16 cellular contexts compared by ENCODE assay signal in the genomic region with DNA sequence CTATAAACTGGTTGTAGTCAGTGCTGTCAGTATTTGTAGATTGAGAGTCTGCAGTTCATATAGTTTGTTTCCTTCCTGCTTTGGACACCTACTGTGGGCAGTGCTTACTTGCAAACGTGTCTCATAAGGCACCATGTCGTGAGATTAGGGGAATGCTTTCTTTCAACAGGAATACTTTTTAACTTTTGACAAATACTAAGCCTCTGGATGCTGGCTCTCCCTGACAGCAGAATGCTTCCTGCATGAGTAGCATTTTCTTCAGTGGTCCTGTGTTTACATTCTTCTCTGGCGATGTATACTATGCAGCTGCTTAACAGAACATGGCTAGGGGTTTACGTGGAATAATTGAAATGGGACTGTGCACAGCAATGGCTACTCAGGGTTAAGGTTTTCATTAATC.
"Had no signal": no experiment of that assay in that cellular context is flagged by ENCODE, and none has a peak within 500 bp of the region (broad histone marks: within the 10 kb centered on the region; RNA-seq: fewer than 3 reads in every experiment).

No MANE protein-coding gene starts in this region.

- H3K27me3 ChIP-seq: ascending aorta, cardiac muscle cell, right lobe of liver, tibial artery, vagina had no signal

- H3K27me3 Mint-ChIP-seq: activated naive CD8-positive, alpha-beta T cell treated with anti-CD3 and anti-CD28 coated beads, Interleukin-2, amount 10 ng/mL, durations not matched to agents 7 days and 5 days; stimulated activated memory B cell treated with anti-CD40 and anti-IgM and Interleukin-4, amounts not matched to agents 10 μg/mL and 1 μg/mL and 100 μg/mL, for 72 hours had no signal

- H3K4me3 Mint-ChIP-seq: activated naive CD8-positive, alpha-beta T cell treated with anti-CD3 and anti-CD28 coated beads, Interleukin-2, amount 10 ng/mL, durations not matched to agents 7 days and 5 days; activated T-cell treated with anti-CD3 and anti-CD28 coated beads, Interleukin-2, amount 50 U/mL, for 72 hours; nephron; stimulated activated memory B cell treated with anti-CD40 and anti-IgM and Interleukin-4, amounts not matched to agents 10 μg/mL and 1 μg/mL and 100 μg/mL, for 72 hours had no signal

- H3K36me3 ChIP-seq: ascending aorta, cardiac muscle cell, right lobe of liver, tibial artery, vagina had no signal

- ATAC-seq: activated T-cell treated with anti-CD3 and anti-CD28 coated beads, Interleukin-2, amount 50 U/mL, for 72 hours; left lobe of liver; psoas muscle; right lobe of liver; stimulated activated memory B cell treated with anti-CD40 and anti-IgM and Interleukin-4, amounts not matched to agents 10 μg/mL and 1 μg/mL and 100 μg/mL, for 72 hours had no signal

- H3K4me1 ChIP-seq: ascending aorta, psoas muscle, right lobe of liver, tibial artery, vagina had no signal

- H3K9me3 Mint-ChIP-seq: activated naive CD8-positive, alpha-beta T cell treated with anti-CD3 and anti-CD28 coated beads, Interleukin-2, amount 10 ng/mL, durations not matched to agents 7 days and 5 days; activated T-cell treated with anti-CD3 and anti-CD28 coated beads, Interleukin-2, amount 50 U/mL, for 72 hours; nephron; stimulated activated memory B cell treated with anti-CD40 and anti-IgM and Interleukin-4, amounts not matched to agents 10 μg/mL and 1 μg/mL and 100 μg/mL, for 72 hours had no signal

- H3K4me3 ChIP-seq: ascending aorta, cardiac muscle cell, psoas muscle, right lobe of liver, tibial artery, vagina had no signal

- H3K27ac ChIP-seq: ascending aorta, cardiac muscle cell, psoas muscle, right lobe of liver, tibial artery, vagina had no signal

- H3K4me1 Mint-ChIP-seq: activated naive CD8-positive, alpha-beta T cell treated with anti-CD3 and anti-CD28 coated beads, Interleukin-2, amount 10 ng/mL, durations not matched to agents 7 days and 5 days; nephron; stimulated activated memory B cell treated with anti-CD40 and anti-IgM and Interleukin-4, amounts not matched to agents 10 μg/mL and 1 μg/mL and 100 μg/mL, for 72 hours had no signal

- DNase-seq: activated CD4-positive, alpha-beta T cell treated with anti-CD3 and anti-CD28 coated beads, Interleukin-2, amount 50 U/mL, for 4 hours; activated CD4-positive, CD25-positive, alpha-beta regulatory T cell treated with anti-CD3 and anti-CD28 coated beads, Interleukin-2, amount 50 U/mL, for 72 hours; activated naive CD8-positive, alpha-beta T cell treated with anti-CD3 and anti-CD28 coated beads, Interleukin-2, amount 10 ng/mL, durations not matched to agents 7 days and 5 days; activated T-cell treated with anti-CD3 and anti-CD28 coated beads, Interleukin-2, amount 50 U/mL, for 72 hours; effector CD4-positive, alpha-beta T cell; hippocampal formation; mammary epithelial cell; psoas muscle; right lobe of liver; tibial artery had no signal

- H3K9me3 ChIP-seq: ascending aorta, psoas muscle, right lobe of liver, tibial artery, vagina had no signal

- H3K36me3 Mint-ChIP-seq: activated naive CD8-positive, alpha-beta T cell treated with anti-CD3 and anti-CD28 coated beads, Interleukin-2, amount 10 ng/mL, durations not matched to agents 7 days and 5 days; stimulated activated memory B cell treated with anti-CD40 and anti-IgM and Interleukin-4, amounts not matched to agents 10 μg/mL and 1 μg/mL and 100 μg/mL, for 72 hours had no signal

- H3K27ac Mint-ChIP-seq: activated naive CD8-positive, alpha-beta T cell treated with anti-CD3 and anti-CD28 coated beads, Interleukin-2, amount 10 ng/mL, durations not matched to agents 7 days and 5 days; activated T-cell treated with anti-CD3 and anti-CD28 coated beads, Interleukin-2, amount 50 U/mL, for 72 hours; stimulated activated memory B cell treated with anti-CD40 and anti-IgM and Interleukin-4, amounts not matched to agents 10 μg/mL and 1 μg/mL and 100 μg/mL, for 72 hours had no signal
